Comparison of ENCODE assay signal across 8 cellular contexts in the genomic region with DNA sequence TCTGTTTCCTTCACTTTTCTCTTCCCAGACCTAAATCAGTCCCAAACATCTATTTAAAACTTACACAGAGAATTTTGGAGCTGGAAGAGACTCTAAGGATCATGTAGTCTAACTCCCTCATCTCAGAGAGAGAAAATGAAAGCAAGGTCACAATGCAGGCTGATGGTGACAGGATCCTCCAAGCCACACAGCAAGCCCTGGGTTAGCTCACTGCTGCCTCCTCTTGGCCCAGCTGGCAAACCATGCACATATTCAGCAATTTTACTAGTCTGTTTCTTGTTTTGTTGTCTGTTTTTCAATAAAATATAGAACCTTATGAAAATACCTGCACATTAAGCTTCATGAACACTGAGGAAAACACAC. TPM values are rescaled to one million over a fixed set of nuclear protein-coding genes. Genes with fewer than 3 reads are reported as not detected.
DNase-seq lines count a peak whose midpoint lies in the region; ATAC-seq, FAIRE-seq and TF ChIP-seq lines count a peak whose summit lies in the region.

No MANE protein-coding gene starts in this region.

- no peak for TF ChIP-seq POLR2A in GM12892 (IDR thresholded peaks at IDR 0.05; ENCODE audit: low read depth, low read length)
- TF ChIP-seq POLR2A in HCT116 (IDR thresholded peaks at IDR 0.05; ENCODE audit: borderline replicate concordance, extremely low read depth, insufficient read depth, insufficient read length): no peak

- FAIRE-seq in GM12892 (lab: Jason Lieb, UNC): no peak

- no TSS peak for BruUV-seq in HCT116 (replicated peaks; lab: Mats Ljungman, UMichigan)

- no peaks in the 10 kb centered on the region for H3K27me3 ChIP-seq in HCT116 (ENCODE audit: insufficient read depth, low read length)

- in situ Hi-C loops in G401 (cut with HindIII; ENCODE audit: low sequenced_read_pairs): no loop called here

- H3K4me3 ChIP-seq in HCT116 (replicated peaks in 1 of 2; ENCODE audit: low read depth in 1 of 2, low read length in 2 of 2): no peak overlapping the region
- H3K4me3 ChIP-seq in foreskin fibroblast (ENCODE audit: low read depth in 1 of 2, low read length in 2 of 2): no peak overlapping the region

- no peaks in the 10 kb centered on the region for H3K4me1 ChIP-seq in HCT116 (ENCODE audit: control insufficient read depth in 1 of 2, insufficient read depth in 2 of 2, low read length in 2 of 2)

- CTCF ChIA-PET in HCT116 (lab: Charles Lee): interaction anchor here (0.7 to 3.7 kb wide), 13 partner anchors 9 to 595 kb away, joined by 3 to 29 read pairs (median 4); no protein-coding TSS in a partner anchor

- no peaks in the 10 kb centered on the region for H3K9me2 ChIP-seq in HCT116 (ENCODE audit: insufficient read depth)

- no peak overlapping the region for H3K9ac ChIP-seq in HCT116 (ENCODE audit: low read length)

- TF ChIP-seq RAD21 in HCT116 (IDR thresholded peaks at IDR 0.05; ENCODE audit: low read depth): peak; percentile 44

- no peaks in the 10 kb centered on the region for H3K79me2 ChIP-seq in HCT116 (ENCODE audit: insufficient read depth, low read length)

- H3K9me3 ChIP-seq in HCT116 (ENCODE audit: control insufficient read depth in 1 of 2, insufficient read depth in 1 of 2, low read depth in 1 of 2, low read length in 2 of 2): no peaks in the 10 kb centered on the region

- H3K4me2 ChIP-seq in HCT116 (ENCODE audit: low read length): no peak overlapping the region

- POLR2A ChIA-PET in HCT116 (lab: Charles Lee): interaction anchor here (1.4 kb wide), 1 partner anchor 9 kb away, joined by 6 read pairs; no protein-coding TSS in a partner anchor

- no peaks in the 10 kb centered on the region for H4K20me1 ChIP-seq in HCT116 (ENCODE audit: insufficient read depth)

- intact Hi-C loops in HCT116 (cut with micrococcal nuclease): no loop called here

- DNase-seq in GM12892 (ENCODE audit: insufficient read length): peak; percentile 42
- no peak for DNase-seq in HCT116 (ENCODE audit: low read depth, low spot score)
- DNase-seq in NCI-H1694 treated with DMSO at 0.1 percent for 48 hours (lab: John Stamatoyannopoulos, UW): peak; percentile 29
- peak; percentile 54 for DNase-seq in activated CD8-positive, alpha-beta memory T cell treated with anti-CD3 and anti-CD28 coated beads, Interleukin-2, amount 50 U/mL, for 1 hour (ENCODE audit: extremely low read depth)
- DNase-seq in foreskin fibroblast: no peak
- DNase-seq in stimulated activated CD4-positive, alpha-beta T cell treated with anti-CD3 and anti-CD28 coated beads, Interleukin-1b, Interleukin-23, amount 100 ng/mL, for 4 hours (ENCODE audit: low read depth in 2 of 2): peak; percentile 75 to 80
- no peak for DNase-seq in G401 (ENCODE audit: low spot score)
- DNase-seq in mesenteric fat pad (ENCODE audit: low spot score): no peak

- ATAC-seq in HCT116: peak; percentile 81

- H2AFZ ChIP-seq in HCT116 (ENCODE audit: low read depth, low read length, poor library complexity, severe bottlenecking): no peak overlapping the region

- no peak overlapping the region for H3K27ac ChIP-seq in HCT116 (ENCODE audit: low read depth, low read length)

- RAD21 ChIA-PET in HCT116 (lab: Charles Lee; ENCODE audit: low non-redundant PET in 1 of 2, low total read pairs in 2 of 2, uncharacterized antibody in 2 of 2, unreplicated experiment in 2 of 2): interaction anchor here in 1 of 2 experiments (0.6 kb wide), 1 partner anchor 184 kb away, joined by 3 read pairs; no protein-coding TSS in a partner anchor

- TF ChIP-seq CTCF in HCT116 (IDR thresholded peaks at IDR 0.05 in 2 of 3, conservative IDR thresholded peaks at IDR 0.05 in 1 of 3; ENCODE audit: borderline replicate concordance in 1 of 3, insufficient read depth in 1 of 3, low read depth in 2 of 3, low read length in 2 of 3) (peak; percentile 34 to 67 (median 49); a peak in 5 of 6 replicates), foreskin fibroblast (IDR thresholded peaks at IDR 0.05; ENCODE audit: low read depth, low read length) (peak; percentile 19)

- H3K36me3 ChIP-seq in HCT116 (ENCODE audit: control insufficient read depth in 1 of 2, insufficient read depth in 2 of 2, low read length in 2 of 2): no peaks in the 10 kb centered on the region

TF ChIP-seq in HCT116, 20 proteins besides CTCF, POLR2A, EP300 and RAD21:
- TF ChIP-seq YY1 (IDR thresholded peaks at IDR 0.05; ENCODE audit: extremely low read depth, insufficient replicate concordance, low read depth, low read length): peak; percentile 12
- TF ChIP-seq, protein P1, sequence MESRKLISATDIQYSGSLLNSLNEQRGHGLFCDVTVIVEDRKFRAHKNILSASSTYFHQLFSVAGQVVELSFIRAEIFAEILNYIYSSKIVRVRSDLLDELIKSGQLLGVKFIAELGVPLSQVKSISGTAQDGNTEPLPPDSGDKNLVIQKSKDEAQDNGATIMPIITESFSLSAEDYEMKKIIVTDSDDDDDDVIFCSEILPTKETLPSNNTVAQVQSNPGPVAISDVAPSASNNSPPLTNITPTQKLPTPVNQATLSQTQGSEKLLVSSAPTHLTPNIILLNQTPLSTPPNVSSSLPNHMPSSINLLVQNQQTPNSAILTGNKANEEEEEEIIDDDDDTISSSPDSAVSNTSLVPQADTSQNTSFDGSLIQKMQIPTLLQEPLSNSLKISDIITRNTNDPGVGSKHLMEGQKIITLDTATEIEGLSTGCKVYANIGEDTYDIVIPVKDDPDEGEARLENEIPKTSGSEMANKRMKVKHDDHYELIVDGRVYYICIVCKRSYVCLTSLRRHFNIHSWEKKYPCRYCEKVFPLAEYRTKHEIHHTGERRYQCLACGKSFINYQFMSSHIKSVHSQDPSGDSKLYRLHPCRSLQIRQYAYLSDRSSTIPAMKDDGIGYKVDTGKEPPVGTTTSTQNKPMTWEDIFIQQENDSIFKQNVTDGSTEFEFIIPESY (IDR thresholded peaks at IDR 0.05; ENCODE audit: extremely low read depth, insufficient replicate concordance, low read length): no peak

RNA-seq across cellular contexts. Expression of a gene that starts 27.7 kb away (rescaled TPM):
- polyA plus RNA-seq in GM12892 (2012; ENCODE audit: missing spikeins): 7.6 TPM
- total RNA-seq in HCT116 (2021; ENCODE audit: unreplicated experiment) (0.22 TPM), mesenteric fat pad (0.64 TPM)
- polyA plus RNA-seq in HCT116 (2012): not detected in 2 replicates
- total RNA-seq in G401 (2014; rRNA removed; shearing (Covaris generic)): not detected in 2 replicates

RNA-seq across cellular contexts. Expression of a gene that starts 29.2 kb away (rescaled TPM):
- polyA plus RNA-seq in GM12892 (2012; ENCODE audit: missing spikeins): 149 TPM
- total RNA-seq in HCT116 (2021; ENCODE audit: unreplicated experiment): 0.34 TPM
- polyA plus RNA-seq in HCT116 (2012): 0.07 and 0.20 TPM in 2 replicates
- total RNA-seq in G401 (2014; rRNA removed; shearing (Covaris generic)): not detected in 2 replicates
- 0.64 TPM for total RNA-seq in mesenteric fat pad

RNA-seq across cellular contexts. Expression of a gene that starts 56.7 kb away (rescaled TPM):
- polyA plus RNA-seq in GM12892 (2012; ENCODE audit: missing spikeins): 745 TPM
- total RNA-seq in HCT116 (2021; ENCODE audit: unreplicated experiment): 0.20 TPM
- polyA plus RNA-seq in HCT116 (2012): not detected in 2 replicates
- not detected in 2 replicates for total RNA-seq in G401 (2014; rRNA removed; shearing (Covaris generic))
- total RNA-seq in mesenteric fat pad: 5.3 TPM

Comparison
In these comparisons a context has a peak if more than half of its experiments do, and no peak if none do; other contexts are left out.
1. DNase-seq: peak in GM12892 (single experiment), NCI-H1694 treated with DMSO at 0.1 percent for 48 hours (single experiment), activated CD8-positive, alpha-beta memory T cell treated with anti-CD3 and anti-CD28 coated beads, Interleukin-2, amount 50 U/mL, for 1 hour (single experiment) and stimulated activated CD4-positive, alpha-beta T cell treated with anti-CD3 and anti-CD28 coated beads, Interleukin-1b, Interleukin-23, amount 100 ng/mL, for 4 hours (2 of 2); none in HCT116 (single experiment), foreskin fibroblast (0 of 2), G401 (single experiment) and mesenteric fat pad (single experiment).